In genomic region chr6:47106216-47106615, GRCh38 we compare ENCODE assay signal across 14 cellular contexts.
"Had no signal": no experiment of that assay in that cellular context is flagged by ENCODE, and none has a peak within 500 bp of the region (broad histone marks: within the 10 kb centered on the region; RNA-seq: fewer than 3 reads in every experiment).

No MANE protein-coding gene starts in this region.

- ATAC-seq: activated CD4-positive, CD25-positive, alpha-beta regulatory T cell treated with anti-CD3 and anti-CD28 coated beads, Interleukin-2, amount 50 U/mL, for 24 hours had no signal

- H3K9me3 ChIP-seq: stomach, vagina had no signal

- H3K36me3 ChIP-seq: stomach, vagina had no signal

- H3K36me3 Mint-ChIP-seq: brain had no signal

- H3K27me3 ChIP-seq: stomach, vagina had no signal

- H3K27ac ChIP-seq: stomach, vagina had no signal

- DNase-seq: activated naive CD4-positive, alpha-beta T cell treated with anti-CD3 and anti-CD28 coated beads, Interleukin-2, amount 50 U/mL, for 16 hours; activated T-cell treated with anti-CD3 and anti-CD28 coated beads, Interleukin-2, amount 50 U/mL, for 1 hour; dermis blood vessel endothelial cell; foreskin melanocyte; head of caudate nucleus; nephron progenitor cell; retina; stimulated activated CD4-positive, alpha-beta T cell treated with anti-CD3 and anti-CD28 coated beads, Interleukin-15, amount 100 ng/mL, for 24 hours; stimulated activated CD4-positive, alpha-beta T cell treated with anti-CD3 and anti-CD28 coated beads, Interleukin-4, amount 100 ng/mL, for 24 hours; stomach; T-helper 2 cell had no signal

- H3K4me3 Mint-ChIP-seq: brain, nephron progenitor cell had no signal

- H3K4me3 ChIP-seq: stomach, vagina had no signal

- H3K4me1 ChIP-seq: vagina had no signal

- H3K27ac Mint-ChIP-seq: brain had no signal

- H3K27me3 Mint-ChIP-seq: brain had no signal

- H3K9me3 Mint-ChIP-seq: brain, nephron progenitor cell had no signal
